Comparison of ENCODE assay signal across 22 cellular contexts in genomic region chr16:69298261-69298660, GRCh38. TPM values are rescaled to one million over a fixed set of nuclear protein-coding genes. Genes with fewer than 3 reads are reported as not detected.
DNase-seq lines count a peak whose midpoint lies in the region; ATAC-seq, FAIRE-seq and TF ChIP-seq lines count a peak whose summit lies in the region.
"Had no signal": no experiment of that assay in that cellular context is flagged by ENCODE, and none has a peak within 500 bp of the region (broad histone marks: within the 10 kb centered on the region; RNA-seq: fewer than 3 reads in every experiment).

No MANE protein-coding gene starts in this region.

- 98 to 100% methylated on average over 4 of the region's 4 CpGs for WGBS in thyroid gland, 2 donors

- TF ChIP-seq POLR2A in thyroid gland (IDR thresholded peaks at IDR 0.05) = no peak

- DNase-seq in A673 (ENCODE audit: low spot score) (no peak), thyroid gland (no peak), NCI-H1417 (lab: John Stamatoyannopoulos, UW) (no peak), urothelium cell line (ENCODE audit: low spot score) (no peak)
- no peak for DNase-seq in activated T-helper 1 cell treated with anti-CD3 and anti-CD28 coated beads, Interleukin-12 subunit alpha, Interleukin-12 subunit beta, Interleukin-2, Interleukin-4 antibody, amounts not matched to agents 30 ng/mL and 10 ng/mL and 1 ng/mL, durations not matched to agents 14 hours and 24 hours and 36 hours (ENCODE audit: low spot score)
- no peak for DNase-seq in stimulated activated naive CD8-positive, alpha-beta T cell treated with anti-CD3 and anti-CD28 coated beads, Interleukin-15, Interleukin-2, amounts not matched to agents 100 U/mL and 50 U/mL, for 24 hours
- DNase-seq: 8988T; CD4-positive, CD25-positive, alpha-beta regulatory T cell; CD8-positive, alpha-beta memory T cell; COR-L47; DMS 273 treated with DMSO at 0.1 percent for 48 hours; DND-41; EL; H9 had no signal

- no peaks in the 10 kb centered on the region for H3K27me3 ChIP-seq in A673 (replicated peaks; ENCODE audit: insufficient read depth, low read depth, low read length, poor library complexity)
- no peaks in the 10 kb centered on the region for H3K27me3 ChIP-seq in neutrophil
- H3K27me3 ChIP-seq in thyroid gland = no peaks in the 10 kb centered on the region
- H3K27me3 ChIP-seq: BLaER1 treated with 17β-estradiol and CSF1 and Interleukin-3, amounts not matched to agents 10 nM and 100 nM had no signal

- no peak overlapping the region for H3K4me3 Mint-ChIP-seq in activated T-helper 1 cell treated with anti-CD3 and anti-CD28 coated beads, Interleukin-12 subunit alpha, Interleukin-12 subunit beta, Interleukin-2, Interleukin-4 antibody, amounts not matched to agents 30 ng/mL and 10 ng/mL and 1 ng/mL, durations not matched to agents 14 hours and 24 hours and 36 hours
- H3K4me3 Mint-ChIP-seq: B cell; CD4-positive, CD25-positive, alpha-beta regulatory T cell; CD8-positive, alpha-beta memory T cell; H9; IgD-negative memory B cell had no signal

- H3K36me3 ChIP-seq in A673 (ENCODE audit: insufficient read depth, low read length, poor library complexity, severe bottlenecking) = peaks cover 20% of the 10 kb centered on the region
- peaks cover 19% of the 10 kb centered on the region for H3K36me3 ChIP-seq in neutrophil
- no peaks in the 10 kb centered on the region for H3K36me3 ChIP-seq in thyroid gland

- CTCF ChIA-PET in A673 (lab: Charles Lee) = no interaction called here

- ATAC-seq in stimulated activated naive CD8-positive, alpha-beta T cell treated with anti-CD3 and anti-CD28 coated beads, Interleukin-15, Interleukin-2, amounts not matched to agents 100 U/mL and 50 U/mL, for 24 hours = no peak
- ATAC-seq: GM12878 had no signal

- no peak for TF ChIP-seq CTCF in A673 (conservative IDR thresholded peaks at IDR 0.05; ENCODE audit: low read depth, low read length)
- TF ChIP-seq CTCF in neutrophil (IDR thresholded peaks at IDR 0.05) = no peak
- TF ChIP-seq CTCF in thyroid gland (IDR thresholded peaks at IDR 0.05) = no peak

- no peaks in the 10 kb centered on the region for H3K4me1 Mint-ChIP-seq in activated T-helper 1 cell treated with anti-CD3 and anti-CD28 coated beads, Interleukin-12 subunit alpha, Interleukin-12 subunit beta, Interleukin-2, Interleukin-4 antibody, amounts not matched to agents 30 ng/mL and 10 ng/mL and 1 ng/mL, durations not matched to agents 14 hours and 24 hours and 36 hours (ENCODE audit: low read depth)
- H3K4me1 Mint-ChIP-seq: B cell; CD8-positive, alpha-beta memory T cell; H9 had no signal

- H3K4me1 ChIP-seq in A673 (ENCODE audit: insufficient read depth, low read length, poor library complexity, severe bottlenecking) (no peaks in the 10 kb centered on the region), neutrophil (ENCODE audit: control insufficient read depth in 1 of 2, insufficient read depth in 1 of 2, low read depth in 1 of 2, low read length in 1 of 2) (peaks cover 19 to 21% of the 10 kb centered on the region in 2 experiments), thyroid gland (peaks cover 60 to 65% of the 10 kb centered on the region in 2 donors)

- H3K36me3 Mint-ChIP-seq in activated T-helper 1 cell treated with anti-CD3 and anti-CD28 coated beads, Interleukin-12 subunit alpha, Interleukin-12 subunit beta, Interleukin-2, Interleukin-4 antibody, amounts not matched to agents 30 ng/mL and 10 ng/mL and 1 ng/mL, durations not matched to agents 14 hours and 24 hours and 36 hours (ENCODE audit: low read depth) = peaks cover 10% of the 10 kb centered on the region

- FAIRE-seq in urothelium cell line (lab: Jason Lieb, UNC) = no peak
- FAIRE-seq: GM12878, H1, HTR-8/SVneo had no signal

- H3K9me3 Mint-ChIP-seq in activated T-helper 1 cell treated with anti-CD3 and anti-CD28 coated beads, Interleukin-12 subunit alpha, Interleukin-12 subunit beta, Interleukin-2, Interleukin-4 antibody, amounts not matched to agents 30 ng/mL and 10 ng/mL and 1 ng/mL, durations not matched to agents 14 hours and 24 hours and 36 hours = no peaks in the 10 kb centered on the region
- H3K9me3 Mint-ChIP-seq: CD4-positive, CD25-positive, alpha-beta regulatory T cell; CD8-positive, alpha-beta memory T cell; H9; IgD-negative memory B cell had no signal

- intact Hi-C loops in A673 (cut with micrococcal nuclease; ENCODE audit: unreplicated experiment) (no loop called here), thyroid gland (cut with DNase I) (no loop called here)
- intact Hi-C loops in activated T-helper 1 cell treated with anti-CD3 and anti-CD28 coated beads, Interleukin-12 subunit alpha, Interleukin-12 subunit beta, Interleukin-2, Interleukin-4 antibody, amounts not matched to agents 30 ng/mL and 10 ng/mL and 1 ng/mL, durations not matched to agents 14 hours and 24 hours and 36 hours (cut with micrococcal nuclease) = no loop called here

- H3K4me3 ChIP-seq in A673 (ENCODE audit: low read depth, low read length, poor library complexity, severe bottlenecking) (no peak overlapping the region), neutrophil (ENCODE audit: low read depth in 1 of 2, low read length in 1 of 2) (no peak overlapping the region), thyroid gland (replicated peaks in 1 of 3) (no peak overlapping the region)
- H3K4me3 ChIP-seq: BLaER1 treated with 17β-estradiol and CSF1 and Interleukin-3, amounts not matched to agents 10 nM and 100 nM; GM12878 had no signal

- H3K27ac Mint-ChIP-seq in activated T-helper 1 cell treated with anti-CD3 and anti-CD28 coated beads, Interleukin-12 subunit alpha, Interleukin-12 subunit beta, Interleukin-2, Interleukin-4 antibody, amounts not matched to agents 30 ng/mL and 10 ng/mL and 1 ng/mL, durations not matched to agents 14 hours and 24 hours and 36 hours = peak overlapping the region; percentile 48
- H3K27ac Mint-ChIP-seq: B cell, IgD-negative memory B cell had no signal

- POLR2A ChIA-PET in A673 (lab: Charles Lee; ENCODE audit: low non-redundant PET) = no interaction called here

- no peaks in the 10 kb centered on the region for H3K9me3 ChIP-seq in A673 (ENCODE audit: low read depth, low read length, poor library complexity, severe bottlenecking)
- H3K9me3 ChIP-seq in neutrophil = no peaks in the 10 kb centered on the region
- no peaks in the 10 kb centered on the region for H3K9me3 ChIP-seq in thyroid gland
- H3K9me3 ChIP-seq: BLaER1 treated with 17β-estradiol and CSF1 and Interleukin-3, amounts not matched to agents 10 nM and 100 nM had no signal

- no TSS peak for BruUV-seq in A673 (replicated peaks; lab: Mats Ljungman, UMichigan)

- H3K27ac ChIP-seq in A673 (ENCODE audit: low read depth, low read length, poor library complexity, severe bottlenecking) = peak overlapping the region; percentile 16
- H3K27ac ChIP-seq in neutrophil = peak overlapping the region; percentile 73
- H3K27ac ChIP-seq in thyroid gland = peak overlapping the region; percentile 67 to 92 (median 88)
- H3K27ac ChIP-seq: BLaER1 treated with 17β-estradiol and CSF1 and Interleukin-3, amounts not matched to agents 10 nM and 100 nM had no signal

- H3K27me3 Mint-ChIP-seq in activated T-helper 1 cell treated with anti-CD3 and anti-CD28 coated beads, Interleukin-12 subunit alpha, Interleukin-12 subunit beta, Interleukin-2, Interleukin-4 antibody, amounts not matched to agents 30 ng/mL and 10 ng/mL and 1 ng/mL, durations not matched to agents 14 hours and 24 hours and 36 hours (ENCODE audit: insufficient read depth) = no peaks in the 10 kb centered on the region
- H3K27me3 Mint-ChIP-seq: B cell; CD4-positive, CD25-positive, alpha-beta regulatory T cell; CD8-positive, alpha-beta memory T cell; IgD-negative memory B cell had no signal

RNA-seq across cellular contexts. Expression of gene VPS4A, which starts 12.9 kb away (rescaled TPM):
- total RNA-seq in A673 (2021) (48.7 and 50.4 TPM in 2 replicates), thyroid gland (10 to 100 TPM; 33.5 to 47.5 (median 43.2) TPM)
- total RNA-seq in activated T-helper 1 cell treated with anti-CD3 and anti-CD28 coated beads, Interleukin-12 subunit alpha, Interleukin-12 subunit beta, Interleukin-2, Interleukin-4 antibody, amounts not matched to agents 30 ng/mL and 10 ng/mL and 1 ng/mL, durations not matched to agents 14 hours and 24 hours and 36 hours = 37.9 and 42.4 TPM in 2 replicates

RNA-seq across cellular contexts. Expression of gene PDF, which starts 32.1 kb away (rescaled TPM):
- total RNA-seq in A673 (2021) (24.8 and 32.4 TPM in 2 replicates), thyroid gland (10 to 100 TPM; 35.2 to 57.0 (median 51.0) TPM)
- 17.4 and 21.5 TPM in 2 replicates for total RNA-seq in activated T-helper 1 cell treated with anti-CD3 and anti-CD28 coated beads, Interleukin-12 subunit alpha, Interleukin-12 subunit beta, Interleukin-2, Interleukin-4 antibody, amounts not matched to agents 30 ng/mL and 10 ng/mL and 1 ng/mL, durations not matched to agents 14 hours and 24 hours and 36 hours

RNA-seq across cellular contexts. Expression of gene COG8, which starts 41.1 kb away (rescaled TPM):
- total RNA-seq in A673 (2021) (47.6 and 52.4 TPM in 2 replicates), thyroid gland (10 to 100 TPM; 63.3 to 84.2 (median 74.7) TPM)
- total RNA-seq in activated T-helper 1 cell treated with anti-CD3 and anti-CD28 coated beads, Interleukin-12 subunit alpha, Interleukin-12 subunit beta, Interleukin-2, Interleukin-4 antibody, amounts not matched to agents 30 ng/mL and 10 ng/mL and 1 ng/mL, durations not matched to agents 14 hours and 24 hours and 36 hours = 45.3 and 46.5 TPM in 2 replicates

RNA-seq across cellular contexts. Expression of gene NIP7, which starts 41.3 kb away (rescaled TPM):
- total RNA-seq in A673 (2021) = 55.1 and 66.4 TPM in 2 replicates
- 80.7 and 85.8 TPM in 2 replicates for total RNA-seq in activated T-helper 1 cell treated with anti-CD3 and anti-CD28 coated beads, Interleukin-12 subunit alpha, Interleukin-12 subunit beta, Interleukin-2, Interleukin-4 antibody, amounts not matched to agents 30 ng/mL and 10 ng/mL and 1 ng/mL, durations not matched to agents 14 hours and 24 hours and 36 hours
- total RNA-seq in thyroid gland = 10 to 100 TPM in 3 of 4 donors, 1 to 10 TPM in 1; 9.8 to 17.5 (median 14.7) TPM

RNA-seq across cellular contexts. Expression of gene TMED6, which starts 53.3 kb away (rescaled TPM):
- total RNA-seq in A673 (2021) (1.8 TPM in 1 of 2 replicates, not detected in the other), thyroid gland (1 to 10 TPM in 1 of 4 donors, not detected in 3; 4.1 TPM)
- 1.2 and 1.3 TPM in 2 replicates for total RNA-seq in activated T-helper 1 cell treated with anti-CD3 and anti-CD28 coated beads, Interleukin-12 subunit alpha, Interleukin-12 subunit beta, Interleukin-2, Interleukin-4 antibody, amounts not matched to agents 30 ng/mL and 10 ng/mL and 1 ng/mL, durations not matched to agents 14 hours and 24 hours and 36 hours
- total RNA-seq: G401, H1 had no signal

Comparison
In these comparisons a context has a peak if more than half of its experiments do, and no peak if none do; other contexts are left out.
1. H3K27ac ChIP-seq: peak in every context shown above with its lines; median percentile 88 in thyroid gland; 73 in neutrophil; 16 in A673.